Comparison of ENCODE assay signal across 1 cellular context in genomic region chr7:66237876-66238617, GRCh38.
TF ChIP-seq lines count a peak whose summit lies in the region.
"Not testable (repeated sequence)": the region's sequence is repeated elsewhere in the genome, so short reads cannot be mapped to it uniquely, and the experiment has no call there.

No MANE protein-coding gene starts in this region.

TF ChIP-seq in HepG2, 621 proteins besides CTCF, POLR2A, EP300 and RAD21:
- peak; percentile 32; the same call in 1 of the 2 replicates for TF ChIP-seq ZNF292 (CRISPR knock-in tag; IDR thresholded peaks at IDR 0.05; ENCODE audit: borderline replicate concordance, low read depth)
- TF ChIP-seq PHF21A (CRISPR knock-in tag; IDR thresholded peaks at IDR 0.05), result 0 out of 2 replicates have a peak, but pooled peaks have one; percentile 29
- TF ChIP-seq, protein P1, sequence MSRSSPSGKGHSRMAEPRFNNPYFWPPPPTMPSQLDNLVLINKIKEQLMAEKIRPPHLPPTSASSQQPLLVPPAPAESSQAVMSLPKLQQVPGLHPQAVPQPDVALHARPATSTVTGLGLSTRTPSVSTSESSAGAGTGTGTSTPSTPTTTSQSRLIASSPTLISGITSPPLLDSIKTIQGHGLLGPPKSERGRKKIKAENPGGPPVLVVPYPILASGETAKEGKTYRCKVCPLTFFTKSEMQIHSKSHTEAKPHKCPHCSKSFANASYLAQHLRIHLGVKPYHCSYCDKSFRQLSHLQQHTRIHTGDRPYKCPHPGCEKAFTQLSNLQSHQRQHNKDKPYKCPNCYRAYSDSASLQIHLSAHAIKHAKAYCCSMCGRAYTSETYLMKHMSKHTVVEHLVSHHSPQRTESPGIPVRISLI (CRISPR knock-in tag; IDR thresholded peaks at IDR 0.05; ENCODE audit: borderline replicate concordance), result peak; percentile 34; the same call in 1 of the 2 replicates
- TF ChIP-seq ZFX (CRISPR knock-in tag; IDR thresholded peaks at IDR 0.05; ENCODE audit: low read depth), result peak; percentile 48; the same call in 1 of the 2 replicates
- 0 out of 2 replicates have a peak, but pooled peaks have one; percentile 19 for TF ChIP-seq ZFY (CRISPR knock-in tag; IDR thresholded peaks at IDR 0.05)
- TF ChIP-seq HNF1A (IDR thresholded peaks at IDR 0.05; ENCODE audit: low read depth), result 0 out of 2 replicates have a peak, but pooled peaks have one; percentile 41
- not testable (repeated sequence) for TF ChIP-seq HNF1A (CRISPR knock-in tag; IDR thresholded peaks at IDR 0.05; ENCODE audit: borderline replicate concordance)
